8 cellular contexts compared by ENCODE assay signal in the genomic region with DNA sequence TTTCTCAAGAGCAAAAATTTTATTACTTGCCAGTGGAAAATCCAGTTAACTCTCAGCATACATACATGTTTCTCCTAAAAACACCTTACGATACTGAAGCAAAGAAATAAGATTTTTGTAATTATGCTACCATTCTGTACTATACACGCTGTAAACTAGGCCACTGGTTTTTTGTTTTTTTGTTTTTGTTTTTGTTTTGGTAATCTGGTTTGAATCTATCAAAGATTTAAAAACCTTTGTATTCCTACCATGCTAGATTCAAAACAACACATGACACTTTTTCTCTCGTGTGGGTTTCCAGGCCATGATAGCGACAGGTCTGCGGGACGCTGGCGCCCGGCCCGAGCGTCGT. TPM values are rescaled to one million over a fixed set of nuclear protein-coding genes. Genes with fewer than 3 reads are reported as not detected.
DNase-seq lines count a peak whose midpoint lies in the region; ATAC-seq, FAIRE-seq and TF ChIP-seq lines count a peak whose summit lies in the region.

No MANE protein-coding gene starts in this region.

- ATAC-seq in GM21367 (IDR thresholded peaks at IDR 0.05; ENCODE audit: unreplicated experiment) (no peak), GM21619 (IDR thresholded peaks at IDR 0.05; ENCODE audit: unreplicated experiment) (no peak)

- H3K4me1 Mint-ChIP-seq in CD8-positive, alpha-beta memory T cell, result peaks cover 17 to 35% (median 23%) of the 10 kb centered on the region in 3 donors

- intact Hi-C loops in esophagus muscularis mucosa (cut with DNase I) (loop anchor here (5.0 kb wide), 1 partner anchor 215 kb away; the partner anchor contains the start of gene MSMO1), ovary (cut with DNase I) (loop anchor here in 2 of 4 donors (5.0 to 10.0 kb wide), 2 partner anchors 213 to 215 kb away; partner anchors contain the start of gene MSMO1 (in 2 of the 2))

- FAIRE-seq in GM12891 (lab: Jason Lieb, UNC), result no peak

- no peaks in the 10 kb centered on the region for H3K27me3 ChIP-seq in CD8-positive, alpha-beta memory T cell (ENCODE audit: insufficient read depth, low read length, poor library complexity, severe bottlenecking)
- H3K27me3 ChIP-seq in esophagus muscularis mucosa, result no peaks in the 10 kb centered on the region
- no peaks in the 10 kb centered on the region for H3K27me3 ChIP-seq in ovary

- no peaks in the 10 kb centered on the region for H3K36me3 ChIP-seq in CD8-positive, alpha-beta memory T cell (ENCODE audit: insufficient read depth, low read length)
- H3K36me3 ChIP-seq in esophagus muscularis mucosa (no peaks in the 10 kb centered on the region), ovary (no peaks in the 10 kb centered on the region)

- peak overlapping the region; percentile 65 to 98 (median 94) for H3K27ac Mint-ChIP-seq in CD8-positive, alpha-beta memory T cell

- DNase-seq in CD8-positive, alpha-beta memory T cell, result no peak
- no peak for DNase-seq in RWPE1 (ENCODE audit: low spot score)
- no peak for DNase-seq in esophagus muscularis mucosa (ENCODE audit: extremely low spot score)
- DNase-seq in ovary, result no peak
- no peak for DNase-seq in GM12891 (ENCODE audit: insufficient read length, low spot score)
- DNase-seq in dermis blood vessel endothelial cell, result no peak

- H3K27me3 Mint-ChIP-seq in CD8-positive, alpha-beta memory T cell, result peaks cover 0 to 6% of the 10 kb centered on the region in 2 donors

- peaks cover 12% of the 10 kb centered on the region for H3K4me1 ChIP-seq in CD8-positive, alpha-beta memory T cell (ENCODE audit: insufficient read depth, low read length)
- H3K4me1 ChIP-seq in esophagus muscularis mucosa (peaks cover 9 to 20% (median 17%) of the 10 kb centered on the region in 4 donors), ovary (ENCODE audit: insufficient read depth) (no peaks in the 10 kb centered on the region)

- peak overlapping the region; percentile 66 for H3K27ac ChIP-seq in CD8-positive, alpha-beta memory T cell (ENCODE audit: low read depth, low read length)
- H3K27ac ChIP-seq in RWPE1 (peak overlapping the region; percentile 88), esophagus muscularis mucosa (replicated peaks in 1 of 4) (peak overlapping the region; percentile 85 to 91 (median 90)), ovary (peak overlapping the region; percentile 94 to 95)

- H3K9me3 Mint-ChIP-seq in CD8-positive, alpha-beta memory T cell, result no peaks in the 10 kb centered on the region

- no peak for TF ChIP-seq CTCF in RWPE1 (conservative IDR thresholded peaks at IDR 0.05; ENCODE audit: low read depth)
- TF ChIP-seq CTCF in esophagus muscularis mucosa (IDR thresholded peaks at IDR 0.05), result no peak
- TF ChIP-seq CTCF in ovary (IDR thresholded peaks at IDR 0.05), result no peak

- peak overlapping the region; percentile 88 to 99 (median 94) for H3K4me3 Mint-ChIP-seq in CD8-positive, alpha-beta memory T cell

- POLR2A ChIA-PET in CD8-positive, alpha-beta memory T cell (lab: Charles Lee), result interaction anchor here (2.7 kb wide), 1 partner anchor 215 kb away, joined by 13 read pairs; the partner anchor contains the start of gene MSMO1
- POLR2A ChIA-PET in RWPE1 (lab: Yijun Ruan, JAX; ENCODE audit: low non-redundant PET), result no interaction called here

- TF ChIP-seq EP300 in esophagus muscularis mucosa (IDR thresholded peaks at IDR 0.05) (no peak), ovary (IDR thresholded peaks at IDR 0.05) (no peak)

- no peak for TF ChIP-seq POLR2A in esophagus muscularis mucosa (IDR thresholded peaks at IDR 0.05; ENCODE audit: low read depth)
- TF ChIP-seq POLR2A in ovary (IDR thresholded peaks at IDR 0.05), result no peak
- no peak for TF ChIP-seq POLR2A in GM12891 (IDR thresholded peaks at IDR 0.05; ENCODE audit: low read depth, low read length)

- H3K9me3 ChIP-seq in CD8-positive, alpha-beta memory T cell (ENCODE audit: low read length), result no peaks in the 10 kb centered on the region
- H3K9me3 ChIP-seq in esophagus muscularis mucosa (no peaks in the 10 kb centered on the region), ovary (no peaks in the 10 kb centered on the region)

- CTCF ChIA-PET in CD8-positive, alpha-beta memory T cell (lab: Charles Lee), result interaction anchor here (2.1 to 3.6 kb wide), 3 partner anchors 10 to 19 kb away, joined by 10 to 22 read pairs (median 17); no protein-coding TSS in a partner anchor
- CTCF ChIA-PET in RWPE1 (lab: Yijun Ruan, JAX), result interaction anchor here (0.6 kb wide), 1 partner anchor 793 kb away, joined by 3 read pairs; no protein-coding TSS in a partner anchor

- H3K4me3 ChIP-seq in CD8-positive, alpha-beta memory T cell (ENCODE audit: low read length), result peak overlapping the region; percentile 55
- peak overlapping the region; percentile 75 to 98 (median 91) for H3K4me3 ChIP-seq in esophagus muscularis mucosa
- H3K4me3 ChIP-seq in ovary, result peak overlapping the region; percentile 96

- whole genome bisulfite sequencing in esophagus muscularis mucosa, result 7% methylated on average over 11 of the region's 11 CpGs
- 4% methylated on average over 11 of the region's 11 CpGs for WGBS in ovary, 3 donors

- peaks cover 0 to 11% (median 4%) of the 10 kb centered on the region in 3 donors for H3K36me3 Mint-ChIP-seq in CD8-positive, alpha-beta memory T cell

TF ChIP-seq in GM12891, 5 proteins besides CTCF, POLR2A, EP300 and RAD21:
- TF ChIP-seq POU2F2 (IDR thresholded peaks at IDR 0.05; ENCODE audit: low read depth, low read length) (no peak), TAF1 (IDR thresholded peaks at IDR 0.05; ENCODE audit: low read depth, low read length) (no peak), SPI1 (IDR thresholded peaks at IDR 0.05; ENCODE audit: low read depth, low read length) (no peak), PAX5 (IDR thresholded peaks at IDR 0.05; ENCODE audit: insufficient read depth, low read length, severe bottlenecking) (no peak), POLR2AphosphoS5 (IDR thresholded peaks at IDR 0.05; ENCODE audit: low read depth, low read length) (no peak)

RNA-seq across cellular contexts. Expression of gene TMEM192, which starts 0.8 kb away (rescaled TPM):
- 10 to 100 TPM; 18.1 to 20.8 TPM for total RNA-seq in CD8-positive, alpha-beta memory T cell
- 23.9 TPM for polyA plus RNA-seq in CD8-positive, alpha-beta memory T cell
- 10 to 100 TPM; 11.6 to 19.1 (median 14.1) TPM for total RNA-seq in esophagus muscularis mucosa
- 10 to 100 TPM; 16.7 to 35.2 (median 25.3) TPM for total RNA-seq in ovary
- polyA plus RNA-seq in ovary, result 10 to 100 TPM; 22.1 to 40.8 TPM
- 4.0 TPM for polyA plus RNA-seq in GM12891 (2012; ENCODE audit: low read depth, missing spikeins)
- total RNA-seq in dermis blood vessel endothelial cell, result 12.9 and 20.0 TPM in 2 replicates

RNA-seq across cellular contexts. Expression of gene TRIM75, which starts 58.2 kb away (rescaled TPM):
- total RNA-seq in CD8-positive, alpha-beta memory T cell, result not detected
- not detected for polyA plus RNA-seq in CD8-positive, alpha-beta memory T cell
- not detected for total RNA-seq in esophagus muscularis mucosa
- not detected for total RNA-seq in ovary
- not detected for polyA plus RNA-seq in ovary
- not detected for polyA plus RNA-seq in GM12891 (2012; ENCODE audit: low read depth, missing spikeins)
- total RNA-seq in dermis blood vessel endothelial cell, result not detected in 2 replicates
